ENCODE assay signal across 22 cellular contexts in genomic region chr6:140957334-140957733, GRCh38.
DNase-seq lines count a peak whose midpoint lies in the region; ATAC-seq, FAIRE-seq and TF ChIP-seq lines count a peak whose summit lies in the region.
"Had no signal": no experiment of that assay in that cellular context is flagged by ENCODE, and none has a peak within 500 bp of the region (broad histone marks: within the 10 kb centered on the region; RNA-seq: fewer than 3 reads in every experiment).

No MANE protein-coding gene starts in this region.

- intact Hi-C loops in left lung (cut with DNase I): no loop called here

- H3K9me3 ChIP-seq in endodermal cell (ENCODE audit: control insufficient read depth, low read length) (no peaks in the 10 kb centered on the region), left lung (no peaks in the 10 kb centered on the region)
- H3K9me3 ChIP-seq: Peyer's patch, SJSA1 had no signal

- FAIRE-seq in D721Med (lab: Jason Lieb, UNC) (peak; percentile 82), HTR-8/SVneo (lab: Jason Lieb, UNC) (peak; percentile 4)

- 90 to 96% methylated on average over 2 to 3 of the region's 3 CpGs for WGBS in endodermal cell (ENCODE audit: insufficient coverage in 1 of 2, insufficient read length in 1 of 2), 2 experiments

- no peaks in the 10 kb centered on the region for H3K36me3 ChIP-seq in endodermal cell (ENCODE audit: control insufficient read depth, insufficient read depth, low read length)
- no peaks in the 10 kb centered on the region for H3K36me3 ChIP-seq in left lung
- H3K36me3 ChIP-seq: Peyer's patch, SJSA1 had no signal

- H3K4me3 ChIP-seq in endodermal cell (ENCODE audit: low read length): no peak overlapping the region
- H3K4me3 ChIP-seq in left lung: no peak overlapping the region
- H3K4me3 ChIP-seq: Peyer's patch, SJSA1 had no signal

- DNase-seq in D721Med (ENCODE audit: insufficient read length, low spot score) (no peak), HTR-8/SVneo (ENCODE audit: insufficient read length, low spot score) (no peak), NCI-H345 (lab: John Stamatoyannopoulos, UW) (peak; percentile 91), endodermal cell (no peak), left lung (no peak), dermis blood vessel endothelial cell (no peak), GM13977 (ENCODE audit: low spot score) (no peak)
- DNase-seq: activated CD4-positive, alpha-beta memory T cell treated with anti-CD3 and anti-CD28 coated beads for 36 hours; CD4-positive, CD25-positive, alpha-beta regulatory T cell; DND-41; effector CD4-positive, alpha-beta T cell; GOT3; Karpas-422; left ventricle myocardium superior; NCI-H1048; NCI-H526 treated with DMSO at 0.1 percent for 48 hours; Peyer's patch had no signal

- no peak for TF ChIP-seq CTCF in D721Med (IDR thresholded peaks at IDR 0.05; ENCODE audit: insufficient read depth, missing control alignments)
- no peak for TF ChIP-seq CTCF in endodermal cell (conservative IDR thresholded peaks at IDR 0.05)
- no peak for TF ChIP-seq CTCF in left lung (IDR thresholded peaks at IDR 0.05)
- TF ChIP-seq CTCF in GM13977 (IDR thresholded peaks at IDR 0.05; ENCODE audit: extremely low read depth, insufficient read depth, missing control alignments): no peak

- no peak overlapping the region for H3K4me3 Mint-ChIP-seq in endodermal cell
- H3K4me3 Mint-ChIP-seq: activated CD4-positive, alpha-beta memory T cell treated with anti-CD3 and anti-CD28 coated beads for 36 hours; CD4-positive, CD25-positive, alpha-beta regulatory T cell; central memory CD8-positive, alpha-beta T cell; stimulated activated effector memory CD8-positive, alpha-beta T cell treated with anti-CD3 and anti-CD28 coated beads, Interleukin-12 subunit alpha, Interleukin-12 subunit beta, amount 100 ng/mL, for 72 hours; WTC11 had no signal

- H3K9me3 Mint-ChIP-seq in endodermal cell: peaks cover 2% of the 10 kb centered on the region
- H3K9me3 Mint-ChIP-seq: central memory CD8-positive, alpha-beta T cell had no signal

- no peaks in the 10 kb centered on the region for H3K27me3 Mint-ChIP-seq in endodermal cell (ENCODE audit: insufficient read depth)
- H3K27me3 Mint-ChIP-seq: activated CD4-positive, alpha-beta memory T cell treated with anti-CD3 and anti-CD28 coated beads for 36 hours; CD4-positive, CD25-positive, alpha-beta regulatory T cell; central memory CD8-positive, alpha-beta T cell had no signal

- peak overlapping the region; percentile 19 for H3K27ac ChIP-seq in endodermal cell (ENCODE audit: low read depth, low read length)
- H3K27ac ChIP-seq in left lung: no peak overlapping the region
- H3K27ac ChIP-seq: Peyer's patch, SJSA1 had no signal

- H3K4me1 Mint-ChIP-seq in endodermal cell: peaks cover 5% of the 10 kb centered on the region
- H3K4me1 Mint-ChIP-seq: CD4-positive, CD25-positive, alpha-beta regulatory T cell; central memory CD8-positive, alpha-beta T cell; stimulated activated effector memory CD8-positive, alpha-beta T cell treated with anti-CD3 and anti-CD28 coated beads, Interleukin-12 subunit alpha, Interleukin-12 subunit beta, amount 100 ng/mL, for 72 hours; WTC11 had no signal

- no peak for ATAC-seq in left lung
- no peak for ATAC-seq in GM21786 (IDR thresholded peaks at IDR 0.05; ENCODE audit: unreplicated experiment)
- ATAC-seq: left ventricle myocardium superior; stimulated activated effector memory CD8-positive, alpha-beta T cell treated with anti-CD3 and anti-CD28 coated beads, Interleukin-12 subunit alpha, Interleukin-12 subunit beta, amount 100 ng/mL, for 72 hours; WTC11 had no signal

- H3K9ac ChIP-seq in endodermal cell (ENCODE audit: extremely low read depth, low read length, poor library complexity, severe bottlenecking): no peak overlapping the region

- H3K27me3 ChIP-seq in endodermal cell (ENCODE audit: control insufficient read depth, insufficient read depth, low read length, poor library complexity, severe bottlenecking): no peaks in the 10 kb centered on the region
- no peaks in the 10 kb centered on the region for H3K27me3 ChIP-seq in left lung
- H3K27me3 ChIP-seq: Peyer's patch, SJSA1 had no signal

- in situ Hi-C loops in GM13977 (cut with MboI; ENCODE audit: low pct_unique_long_range_greater_than_20kb, low sequenced_read_pairs, unreplicated experiment): no loop called here

- no peak overlapping the region for H3K27ac Mint-ChIP-seq in endodermal cell
- H3K27ac Mint-ChIP-seq: activated CD4-positive, alpha-beta memory T cell treated with anti-CD3 and anti-CD28 coated beads for 36 hours; CD4-positive, CD25-positive, alpha-beta regulatory T cell; stimulated activated effector memory CD8-positive, alpha-beta T cell treated with anti-CD3 and anti-CD28 coated beads, Interleukin-12 subunit alpha, Interleukin-12 subunit beta, amount 100 ng/mL, for 72 hours; WTC11 had no signal

- H3K4me1 ChIP-seq in endodermal cell (ENCODE audit: control insufficient read depth, insufficient read depth, low read length) (no peaks in the 10 kb centered on the region), left lung (no peaks in the 10 kb centered on the region)
- H3K4me1 ChIP-seq: Peyer's patch had no signal

- peaks cover 2% of the 10 kb centered on the region for H3K36me3 Mint-ChIP-seq in endodermal cell (ENCODE audit: low read depth)
- H3K36me3 Mint-ChIP-seq: activated CD4-positive, alpha-beta memory T cell treated with anti-CD3 and anti-CD28 coated beads for 36 hours; CD4-positive, CD25-positive, alpha-beta regulatory T cell; stimulated activated effector memory CD8-positive, alpha-beta T cell treated with anti-CD3 and anti-CD28 coated beads, Interleukin-12 subunit alpha, Interleukin-12 subunit beta, amount 100 ng/mL, for 72 hours had no signal
